In the genomic region with DNA sequence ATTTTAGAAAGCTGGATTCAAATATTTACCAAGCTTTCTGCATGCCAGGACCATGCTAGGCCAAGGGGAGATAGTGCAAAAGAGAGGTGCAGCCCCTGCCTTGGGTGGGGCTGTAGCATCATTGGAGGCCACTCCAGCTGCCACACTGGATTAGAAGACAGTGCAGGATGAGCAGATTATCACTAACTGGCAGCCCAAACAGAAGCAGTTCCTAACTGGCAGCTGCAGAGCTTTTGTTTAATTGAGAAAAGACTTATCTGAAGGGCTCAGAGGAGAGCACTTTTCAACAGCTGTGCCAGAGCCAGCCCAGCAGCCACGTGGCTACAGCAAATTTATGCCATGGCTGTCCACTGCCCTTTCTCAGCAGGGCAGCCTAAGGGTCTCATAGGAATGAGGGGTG, we compare ENCODE assay signal across 17 cellular contexts. TPM values are rescaled to one million over a fixed set of nuclear protein-coding genes. Genes with fewer than 3 reads are reported as not detected.
DNase-seq lines count a peak whose midpoint lies in the region; ATAC-seq and TF ChIP-seq lines count a peak whose summit lies in the region.
"Had no signal": no experiment of that assay in that cellular context is flagged by ENCODE, and none has a peak within 500 bp of the region (broad histone marks: within the 10 kb centered on the region; RNA-seq: fewer than 3 reads in every experiment).

No MANE protein-coding gene starts in this region.

- H3K27me3 Mint-ChIP-seq in type B pancreatic cell (peaks cover 4% of the 10 kb centered on the region), HFFc6 (ENCODE audit: insufficient read depth) (peaks cover 37% of the 10 kb centered on the region)

- no peaks in the 10 kb centered on the region for H3K27me3 ChIP-seq in BE2C

- TF ChIP-seq POLR2A in erythroblast (IDR thresholded peaks at IDR 0.05; ENCODE audit: low read length) = peak; percentile 47

- DNase-seq in COLO668 (lab: John Stamatoyannopoulos, UW; ENCODE audit: unreplicated experiment) = peak; percentile 5
- peak; percentile 21 for DNase-seq in LHCN-M2 (ENCODE audit: low read depth)
- DNase-seq in NCI-H82 treated with DMSO at 0.1 percent for 48 hours (lab: John Stamatoyannopoulos, UW; ENCODE audit: unreplicated experiment) = peak; percentile 14
- DNase-seq in erythroblast (lab: John Stamatoyannopoulos, UW) = peak; percentile 77 to 98
- no peak for DNase-seq in type B pancreatic cell (ENCODE audit: extremely low spot score, unreplicated experiment)
- no peak for DNase-seq in HFFc6
- no peak for DNase-seq in BE2C
- DNase-seq: C1 segment of cervical spinal cord; Caco-2; CD4-positive, CD25-positive, alpha-beta regulatory T cell; CD8-positive, alpha-beta memory T cell; GM23248 had no signal

- H3K4me3 Mint-ChIP-seq in type B pancreatic cell = no peak overlapping the region
- no peak overlapping the region for H3K4me3 Mint-ChIP-seq in HFFc6
- H3K4me3 Mint-ChIP-seq: B cell; CD4-positive, CD25-positive, alpha-beta regulatory T cell; CD8-positive, alpha-beta memory T cell had no signal

- no peak overlapping the region for H3K4me3 ChIP-seq in BE2C (ENCODE audit: low read depth, low read length)
- H3K4me3 ChIP-seq: GM23248, HAP-1 had no signal

- H3K36me3 Mint-ChIP-seq in type B pancreatic cell (no peaks in the 10 kb centered on the region), HFFc6 (ENCODE audit: low read depth) (no peaks in the 10 kb centered on the region)
- H3K36me3 Mint-ChIP-seq: CD4-positive, CD25-positive, alpha-beta regulatory T cell; CD8-positive, alpha-beta memory T cell had no signal

- ATAC-seq in GM19035 (IDR thresholded peaks at IDR 0.05; ENCODE audit: unreplicated experiment) = no peak

- H3K9me3 Mint-ChIP-seq in type B pancreatic cell (no peaks in the 10 kb centered on the region), HFFc6 (no peaks in the 10 kb centered on the region)
- H3K9me3 Mint-ChIP-seq: CD4-positive, CD25-positive, alpha-beta regulatory T cell had no signal

- H3K36me3 ChIP-seq in BE2C = no peaks in the 10 kb centered on the region
- H3K36me3 ChIP-seq: HAP-1 had no signal

- peaks cover 8% of the 10 kb centered on the region for H3K4me1 Mint-ChIP-seq in type B pancreatic cell (ENCODE audit: unreplicated experiment)
- no peaks in the 10 kb centered on the region for H3K4me1 Mint-ChIP-seq in HFFc6 (ENCODE audit: low read depth)
- H3K4me1 Mint-ChIP-seq: B cell; CD4-positive, CD25-positive, alpha-beta regulatory T cell; CD8-positive, alpha-beta memory T cell had no signal

- H3K4me1 ChIP-seq in BE2C = peaks cover 9% of the 10 kb centered on the region
- H3K4me1 ChIP-seq: HAP-1 had no signal

- TF ChIP-seq CTCF in type B pancreatic cell (conservative IDR thresholded peaks at IDR 0.05) (no peak), HFFc6 (IDR thresholded peaks at IDR 0.05) (no peak), BE2C (IDR thresholded peaks at IDR 0.05; ENCODE audit: low read depth, low read length) (no peak)

- H3K27ac Mint-ChIP-seq in type B pancreatic cell (no peak overlapping the region), HFFc6 (no peak overlapping the region)
- H3K27ac Mint-ChIP-seq: B cell; CD8-positive, alpha-beta memory T cell had no signal

- H3K9me3 ChIP-seq in BE2C = no peaks in the 10 kb centered on the region
- H3K9me3 ChIP-seq: Caco-2 had no signal

RNA-seq across cellular contexts. Expression of a gene that starts 13.5 kb away (rescaled TPM):
- total RNA-seq in LHCN-M2 (2014; rRNA removed) (under 0.01 TPM in 2 replicates), type B pancreatic cell (ENCODE audit: low replicate concordance) (0.71 TPM in 1 of 2 replicates, not detected in the other)
- polyA plus RNA-seq in LHCN-M2 (2012) = 0.04 TPM
- total RNA-seq in HFFc6 (2021; fragmentation: NEBNext Ultra II Directional; extraction: Animal tissue kit (Norgen Biotek cat#: 25700)) = not detected
- polyA plus RNA-seq in BE2C (2012; ENCODE audit: insufficient read depth, insufficient read length, low read depth) = 0.45 TPM
- total RNA-seq: A172; Caco-2; CD8-positive, alpha-beta memory T cell; GM23248 had no signal

RNA-seq across cellular contexts. Expression of a gene that starts 16.5 kb away (rescaled TPM):
- total RNA-seq in LHCN-M2 (2014; rRNA removed) = not detected in 2 replicates
- 0.22 TPM for polyA plus RNA-seq in LHCN-M2 (2012)
- 0.10 and 15.0 TPM in 2 replicates for total RNA-seq in type B pancreatic cell (ENCODE audit: low replicate concordance)
- under 1 TPM in 5 of 6 experiments, not detected in 1; 0.14 to 0.38 (median 0.17) TPM for total RNA-seq in HFFc6 (2021; fragmentation: NEBNext Ultra II Directional; extraction: Animal tissue kit (Norgen Biotek cat#: 25700))
- polyA plus RNA-seq in BE2C (2012; ENCODE audit: insufficient read depth, insufficient read length, low read depth) = 5.6 TPM
- total RNA-seq: A172, H4 had no signal

RNA-seq across cellular contexts. Expression of a gene that starts 51.5 kb away (rescaled TPM):
- total RNA-seq in LHCN-M2 (2014; rRNA removed) (61.4 and 71.0 TPM in 2 replicates), type B pancreatic cell (ENCODE audit: low replicate concordance) (43.6 and 54.4 TPM in 2 replicates)
- polyA plus RNA-seq in LHCN-M2 (2012) = 56.7 TPM
- 10 to 100 TPM; 43.9 to 48.1 (median 47.0) TPM for total RNA-seq in HFFc6 (2021; fragmentation: NEBNext Ultra II Directional; extraction: Animal tissue kit (Norgen Biotek cat#: 25700))
- 81.0 TPM for polyA plus RNA-seq in BE2C (2012; ENCODE audit: insufficient read depth, insufficient read length, low read depth)

Comparison
In these comparisons a context has a peak if more than half of its experiments do, and no peak if none do; other contexts are left out.
1. DNase-seq: peak in COLO668 (single experiment), LHCN-M2 (single experiment), NCI-H82 treated with DMSO at 0.1 percent for 48 hours (single experiment) and erythroblast (2 of 2); none in type B pancreatic cell (single experiment), HFFc6 (single experiment) and BE2C (single experiment).